In genomic region chrY:19570999-19571398, GRCh38 we compare ENCODE assay signal across 1 cellular context.
TF ChIP-seq lines count a peak whose summit lies in the region.

No MANE protein-coding gene starts in this region.

TF ChIP-seq in GM23338, 12 proteins besides CTCF, POLR2A, EP300 and RAD21 (continued from another document):
- no peak for TF ChIP-seq ZNF462 (CRISPR knock-in tag; IDR thresholded peaks at IDR 0.05)
- no peak for TF ChIP-seq CREB1 (CRISPR knock-in tag; IDR thresholded peaks at IDR 0.05; ENCODE audit: low read depth)
